Comparison of ENCODE assay signal across 8 cellular contexts in the genomic region with DNA sequence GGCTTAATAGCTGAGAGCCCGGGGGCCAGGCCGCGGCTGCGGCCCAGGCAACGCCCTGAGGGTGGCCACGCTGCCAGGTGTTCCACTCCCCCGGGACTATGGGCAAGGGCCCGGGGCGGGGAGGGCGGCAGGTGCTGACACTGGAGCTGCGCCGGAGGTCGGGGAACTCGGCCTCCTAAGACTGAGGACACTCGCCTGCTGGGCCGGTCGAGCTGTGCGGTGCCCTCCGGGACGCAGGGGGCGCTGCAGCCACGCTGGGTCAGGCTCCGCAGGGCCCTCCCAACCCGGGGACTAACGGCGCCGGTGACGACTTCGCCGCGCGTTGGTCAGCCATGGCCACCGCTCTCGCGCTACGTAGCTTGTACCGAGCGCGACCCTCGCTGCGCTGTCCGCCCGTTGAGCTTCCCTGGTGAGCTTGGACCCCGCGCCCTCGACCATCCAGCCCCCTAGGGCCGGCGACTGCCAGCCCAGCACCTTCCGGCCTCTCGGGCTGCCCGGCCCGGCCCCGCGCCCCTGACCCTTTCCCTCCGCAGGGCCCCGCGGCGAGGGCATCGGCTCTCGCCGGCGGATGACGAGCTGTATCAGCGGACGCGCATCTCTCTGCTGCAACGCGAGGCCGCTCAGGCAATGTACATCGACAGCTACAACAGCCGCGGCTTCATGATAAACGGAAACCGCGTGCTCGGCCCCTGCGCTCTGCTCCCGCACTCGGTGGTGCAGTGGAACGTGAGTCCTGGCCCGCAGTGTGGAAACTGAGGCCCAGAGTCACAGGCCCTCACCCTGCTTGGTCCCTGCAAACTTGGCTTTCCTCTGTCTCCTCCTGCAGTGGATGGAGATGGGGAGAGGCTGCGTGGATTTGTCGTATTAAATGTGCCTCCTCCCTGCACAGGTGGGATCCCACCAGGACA. TPM values are rescaled to one million over a fixed set of nuclear protein-coding genes. Genes with fewer than 3 reads are reported as not detected.
DNase-seq lines count a peak whose midpoint lies in the region; ATAC-seq and TF ChIP-seq lines count a peak whose summit lies in the region.

Gene NDUFAF3, plus strand, starts transcription at position 309 of the 908 bp plus-strand sequence. Its CDS starts 24 bp downstream, at position 333.

- no peaks in the 10 kb centered on the region for H3K9me2 ChIP-seq in GM23338 (ENCODE audit: insufficient read depth)

- H3K9me3 ChIP-seq in ES-I3 (ENCODE audit: control insufficient read depth, insufficient read depth, low read length) = no peaks in the 10 kb centered on the region
- H3K9me3 ChIP-seq in RWPE2 (ENCODE audit: severe bottlenecking) = no peaks in the 10 kb centered on the region
- H3K9me3 ChIP-seq in stomach smooth muscle (ENCODE audit: control insufficient read depth in 2 of 2, low read length in 2 of 2) = no peaks in the 10 kb centered on the region

- H3K4me1 ChIP-seq in ES-I3 (ENCODE audit: insufficient read depth, low read length) (peaks cover 12% of the 10 kb centered on the region; the same call in 1 of the 2 replicates), GM23338 (ENCODE audit: insufficient read depth) (peaks cover 27% of the 10 kb centered on the region; the same call in 1 of the 2 replicates), RWPE2 (ENCODE audit: insufficient read depth, poor library complexity, severe bottlenecking) (peaks cover 4% of the 10 kb centered on the region), stomach smooth muscle (ENCODE audit: control insufficient read depth, insufficient read depth, low read length) (peaks cover 46% of the 10 kb centered on the region)

- peak; percentile 94 for DNase-seq in GM23338 (ENCODE audit: low spot score)
- peak; percentile 70 to 78 for DNase-seq in Kasumi-1 (lab: John Stamatoyannopoulos, UW)
- DNase-seq in RWPE2 (ENCODE audit: low spot score) = peak; percentile 96
- DNase-seq in activated effector memory CD4-positive, alpha-beta T cell treated with Interleukin-2 at 50 U/mL for 16 hours = peak; percentile 88
- DNase-seq in fibroblast of the conjunctiva (ENCODE audit: low read depth) = peak; percentile 86
- DNase-seq in neural crest cell (ENCODE audit: low read depth, low spot score) = peak; percentile 96

- H3K4me3 ChIP-seq in GM23338 (peak within 1 kb of the TSS; percentile 97), RWPE2 (ENCODE audit: severe bottlenecking) (peak within 1 kb of the TSS; percentile 75), stomach smooth muscle (ENCODE audit: low read length in 2 of 2) (peak within 1 kb of the TSS; percentile 71 to 95)

- H3K9me3 Mint-ChIP-seq in GM23338 = no peaks in the 10 kb centered on the region; the same call in 1 of the 3 replicates
- H3K9me3 Mint-ChIP-seq in neural crest cell = no peaks in the 10 kb centered on the region

- peaks cover 26% of the 10 kb centered on the region for H3K4me1 Mint-ChIP-seq in GM23338
- H3K4me1 Mint-ChIP-seq in neural crest cell = peaks cover 38% of the 10 kb centered on the region

- H3K27ac ChIP-seq in GM23338 (ENCODE audit: low read depth) (peak within 1 kb of the TSS; percentile 97), RWPE2 (ENCODE audit: poor library complexity, severe bottlenecking) (peak within 1 kb of the TSS; percentile 88), stomach smooth muscle (ENCODE audit: low read length) (peak within 1 kb of the TSS; percentile 98)

- H3K27me3 Mint-ChIP-seq in GM23338 (ENCODE audit: insufficient read depth, low read depth, poor library complexity) (peaks cover 27% of the 10 kb centered on the region), neural crest cell (ENCODE audit: low read depth) (peaks cover 6% of the 10 kb centered on the region)

- TF ChIP-seq CTCF in GM23338 (conservative IDR thresholded peaks at IDR 0.05; ENCODE audit: low read depth in 2 of 2) = peak; percentile 64 to 91
- TF ChIP-seq CTCF in RWPE2 (IDR thresholded peaks at IDR 0.05; ENCODE audit: poor library complexity, severe bottlenecking) = peak; percentile 96
- TF ChIP-seq CTCF in neural crest cell (conservative IDR thresholded peaks at IDR 0.05) = peak; percentile 98

- ATAC-seq in GM23338 (peak; percentile 67), RWPE2 (ENCODE audit: low read depth) (peak; percentile 71)

- H3K36me3 ChIP-seq in ES-I3 (ENCODE audit: insufficient read depth, low read length) = peaks cover 27% of the 10 kb centered on the region
- H3K36me3 ChIP-seq in GM23338 (ENCODE audit: insufficient read depth) = peaks cover 26% of the 10 kb centered on the region
- peaks cover 43% of the 10 kb centered on the region for H3K36me3 ChIP-seq in RWPE2 (ENCODE audit: low read depth)
- H3K36me3 ChIP-seq in stomach smooth muscle (ENCODE audit: control insufficient read depth in 2 of 2, insufficient read depth in 2 of 2, low read length in 2 of 2) = peaks cover 27 to 33% of the 10 kb centered on the region in 2 donors

- H3K27ac Mint-ChIP-seq in GM23338 (peak within 1 kb of the TSS; percentile 98), neural crest cell (ENCODE audit: unreplicated experiment) (peak within 1 kb of the TSS; percentile 98)

- H3K4me2 ChIP-seq in GM23338 = peak within 1 kb of the TSS; percentile 99

- peaks cover 18% of the 10 kb centered on the region for H3K79me2 ChIP-seq in GM23338 (replicated peaks; ENCODE audit: insufficient read depth)

- peaks cover 18% of the 10 kb centered on the region for H4K20me1 ChIP-seq in GM23338 (replicated peaks; ENCODE audit: insufficient read depth)

- peak within 1 kb of the TSS; percentile 76 for H2AFZ ChIP-seq in GM23338

- H3K27me3 ChIP-seq in GM23338 (ENCODE audit: insufficient read depth) (no peaks in the 10 kb centered on the region), RWPE2 (ENCODE audit: insufficient read depth, poor library complexity, severe bottlenecking) (no peaks in the 10 kb centered on the region), stomach smooth muscle (ENCODE audit: control insufficient read depth in 1 of 2, insufficient read depth in 2 of 2, low read length in 2 of 2) (no peaks in the 10 kb centered on the region)

- H3F3A ChIP-seq in GM23338 (replicated peaks; ENCODE audit: low read depth) = peaks cover 44% of the 10 kb centered on the region

- H3K9ac ChIP-seq in ES-I3 (ENCODE audit: low read depth, low read length) (peak within 1 kb of the TSS; percentile 98), stomach smooth muscle (ENCODE audit: low read length in 2 of 2) (peak within 1 kb of the TSS; percentile 76 to 95)

- H3K36me3 Mint-ChIP-seq in GM23338 (ENCODE audit: low read depth) (peaks cover 49% of the 10 kb centered on the region), neural crest cell (ENCODE audit: low read depth) (peaks cover 21% of the 10 kb centered on the region)

- H3K4me3 Mint-ChIP-seq in GM23338 = peak within 1 kb of the TSS; percentile 93
- peak within 1 kb of the TSS; percentile 98 for H3K4me3 Mint-ChIP-seq in neural crest cell

TF ChIP-seq in GM23338, 12 proteins besides CTCF, POLR2A, EP300 and RAD21 (continues in another document):
- TF ChIP-seq EZH2 (IDR thresholded peaks at IDR 0.05; ENCODE audit: low read depth, unreplicated experiment) = no peak

RNA-seq across cellular contexts. Expression of gene NDUFAF3, which starts in this region (rescaled TPM):
- 32.3 and 49.9 TPM in 2 replicates for total RNA-seq in GM23338 (2014; rRNA removed; shearing (Covaris generic))
- 118 and 122 TPM in 2 replicates for polyA plus RNA-seq in GM23338 (2016; fragmentation: Nextera tagmentation; extraction: Ambion mirVana)
- total RNA-seq in neural crest cell = 69.5 and 70.9 TPM in 2 replicates

Comparison
In these comparisons a context has a peak if more than half of its experiments do, and no peak if none do; other contexts are left out.
1. Peak in every context shown above with its lines: DNase-seq, ATAC-seq, H3K4me3 ChIP-seq and H3K27ac ChIP-seq.